ENCODE assay signal across 8 cellular contexts in the genomic region with DNA sequence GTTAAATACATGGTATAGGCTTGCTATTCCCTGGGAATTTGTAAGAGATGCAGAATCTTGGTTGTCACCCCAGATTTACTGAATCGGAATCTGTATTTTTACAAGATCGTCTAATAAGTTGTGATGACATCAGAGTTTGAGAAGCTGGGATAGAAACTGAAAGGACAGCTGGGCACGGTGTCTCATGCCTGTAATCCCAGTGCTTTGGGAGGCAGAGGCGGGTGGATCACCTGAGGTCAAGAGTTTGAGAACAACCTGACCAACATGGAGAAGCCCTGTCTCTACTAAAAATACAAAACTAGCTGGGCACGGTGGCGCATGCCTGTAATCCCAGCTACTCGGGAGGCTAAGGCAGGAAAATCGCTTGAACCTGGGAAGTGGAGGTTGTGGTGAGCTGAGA. TPM values are rescaled to one million over a fixed set of nuclear protein-coding genes. Genes with fewer than 3 reads are reported as not detected.
DNase-seq lines count a peak whose midpoint lies in the region; ATAC-seq and TF ChIP-seq lines count a peak whose summit lies in the region.
"Not testable (repeated sequence)": the region's sequence is repeated elsewhere in the genome, so short reads cannot be mapped to it uniquely, and the experiment has no call there.

No MANE protein-coding gene starts in this region.

- peak overlapping the region; percentile 57 for H3K27ac ChIP-seq in GM23338 (ENCODE audit: low read depth)
- peak overlapping the region; percentile 53; the same call in 1 of the 2 replicates for H3K27ac ChIP-seq in Karpas-422 (ENCODE audit: low read length)
- H3K27ac ChIP-seq in WERI-Rb-1, result not testable (repeated sequence)
- H3K27ac ChIP-seq in esophagus muscularis mucosa (replicated peaks in 1 of 4), result peak overlapping the region in 3 of 4 donors; percentile 13 to 59 (median 33)
- H3K27ac ChIP-seq in right lobe of liver, result peak overlapping the region; percentile 40 to 80 (median 50)
- peak overlapping the region; percentile 1 for H3K27ac ChIP-seq in osteoblast (ENCODE audit: low read depth, low read length)
- H3K27ac ChIP-seq in thoracic aorta, result peak overlapping the region; percentile 16 to 62

- peaks cover 16% of the 10 kb centered on the region; the same call in 2 of the 3 replicates for H3K4me1 Mint-ChIP-seq in GM23338

- TF ChIP-seq EP300 in esophagus muscularis mucosa (IDR thresholded peaks at IDR 0.05), result not testable (repeated sequence)

- WGBS in esophagus muscularis mucosa, result 83% methylated on average over 8 of the region's 8 CpGs
- WGBS in right lobe of liver (ENCODE audit: insufficient coverage, low coverage, low lambda C conversion rate, missing lambda C conversion rate), result 29% methylated on average over 4 of the region's 8 CpGs

- not testable (repeated sequence) for H3K9ac ChIP-seq in Karpas-422 (ENCODE audit: low read length)

- intact Hi-C loops in esophagus muscularis mucosa (cut with DNase I); right lobe of liver (cut with DNase I): not testable (repeated sequence)

- not testable (repeated sequence) for H3K36me3 ChIP-seq in GM23338 (ENCODE audit: insufficient read depth); Karpas-422 (ENCODE audit: insufficient read depth, low read length); WERI-Rb-1; esophagus muscularis mucosa; right lobe of liver; thoracic aorta
- peaks cover 13% of the 10 kb centered on the region for H3K36me3 ChIP-seq in osteoblast (ENCODE audit: insufficient read depth, low read length)

- H2AFZ ChIP-seq in GM23338; Karpas-422 (ENCODE audit: low read length); osteoblast (ENCODE audit: low read length): not testable (repeated sequence)

- DNase-seq in GM23338 (ENCODE audit: low spot score); Karpas-422; esophagus muscularis mucosa (ENCODE audit: extremely low spot score); left lobe of liver (ENCODE audit: low spot score); osteoblast (ENCODE audit: insufficient read length, low spot score, missing footprints); thoracic aorta (ENCODE audit: low spot score): not testable (repeated sequence)
- DNase-seq in WERI-Rb-1 (peak; percentile 65), right lobe of liver (peak in 2 of 3 donors; percentile 39 to 57)

- not testable (repeated sequence) for H3K4me3 Mint-ChIP-seq in GM23338

- H3K27me3 ChIP-seq in GM23338 (ENCODE audit: insufficient read depth); Karpas-422 (ENCODE audit: low read length); WERI-Rb-1 (ENCODE audit: insufficient read depth, low read depth, severe bottlenecking); esophagus muscularis mucosa; right lobe of liver; osteoblast (ENCODE audit: insufficient read depth, low read length); thoracic aorta (replicated peaks; ENCODE audit: insufficient read depth): not testable (repeated sequence)

- not testable (repeated sequence) for H3K9me2 ChIP-seq in GM23338 (ENCODE audit: insufficient read depth); Karpas-422 (replicated peaks; ENCODE audit: insufficient read depth, low read length)

- H3K36me3 Mint-ChIP-seq in GM23338 (ENCODE audit: low read depth), result peaks cover 13% of the 10 kb centered on the region; the same call in 2 of the 3 replicates

- not testable (repeated sequence) for H3K9me3 Mint-ChIP-seq in GM23338

- H4K20me1 ChIP-seq in GM23338 (replicated peaks; ENCODE audit: insufficient read depth) (peaks cover 59% of the 10 kb centered on the region), osteoblast (ENCODE audit: insufficient read depth, low read length) (peaks cover 84% of the 10 kb centered on the region)
- H4K20me1 ChIP-seq in Karpas-422 (ENCODE audit: insufficient read depth, low read depth, low read length), result not testable (repeated sequence)

- H3K4me2 ChIP-seq in GM23338; Karpas-422 (ENCODE audit: low read depth, low read length, poor library complexity, severe bottlenecking); osteoblast (ENCODE audit: insufficient read depth, low read length): not testable (repeated sequence)

- H3K4me3 ChIP-seq in GM23338; Karpas-422 (ENCODE audit: low read length); WERI-Rb-1 (ENCODE audit: low read depth, low read length); esophagus muscularis mucosa; osteoblast (ENCODE audit: insufficient read depth, low read length); thoracic aorta: not testable (repeated sequence)
- peak overlapping the region in 1 of 3 donors; percentile 19 for H3K4me3 ChIP-seq in right lobe of liver

- H3K9me3 ChIP-seq in Karpas-422 (ENCODE audit: low read length); WERI-Rb-1 (ENCODE audit: severe bottlenecking); esophagus muscularis mucosa; right lobe of liver; osteoblast (ENCODE audit: low read depth, low read length); thoracic aorta: not testable (repeated sequence)

- H3K4me1 ChIP-seq in GM23338 (ENCODE audit: insufficient read depth), result not testable (repeated sequence)
- H3K4me1 ChIP-seq in Karpas-422 (ENCODE audit: low read length), result peaks cover 49% of the 10 kb centered on the region
- H3K4me1 ChIP-seq in esophagus muscularis mucosa, result peaks cover 28 to 90% (median 87%) of the 10 kb centered on the region in 4 donors
- H3K4me1 ChIP-seq in right lobe of liver, result peaks cover 0 to 65% (median 16%) of the 10 kb centered on the region in 4 donors
- H3K4me1 ChIP-seq in osteoblast (ENCODE audit: insufficient read depth, low read length), result peaks cover 37% of the 10 kb centered on the region
- H3K4me1 ChIP-seq in thoracic aorta (ENCODE audit: control insufficient read depth in 1 of 2, low read depth in 2 of 2), result peaks cover 42 to 75% of the 10 kb centered on the region in 2 donors

- not testable (repeated sequence) for H3K27me3 Mint-ChIP-seq in GM23338 (ENCODE audit: insufficient read depth, low read depth, poor library complexity)

- not testable (repeated sequence) for H3F3A ChIP-seq in GM23338 (replicated peaks; ENCODE audit: low read depth)

- not testable (repeated sequence) for TF ChIP-seq POLR2A in esophagus muscularis mucosa (IDR thresholded peaks at IDR 0.05; ENCODE audit: low read depth); right lobe of liver (IDR thresholded peaks at IDR 0.05)

- not testable (repeated sequence) for ATAC-seq in GM23338; thoracic aorta (ENCODE audit: insufficient number of reproducible peaks, low FRiP score, low read depth)
- ATAC-seq in left lobe of liver (peak; percentile 58), right lobe of liver (peak; percentile 46 to 63 (median 56))

- H3K79me2 ChIP-seq in GM23338 (replicated peaks; ENCODE audit: insufficient read depth), result peaks cover 100% of the 10 kb centered on the region
- H3K79me2 ChIP-seq in Karpas-422 (ENCODE audit: low read length), result peaks cover 96% of the 10 kb centered on the region
- peaks cover 99% of the 10 kb centered on the region for H3K79me2 ChIP-seq in osteoblast (ENCODE audit: insufficient read depth, low read length)

- TF ChIP-seq CTCF in GM23338 (conservative IDR thresholded peaks at IDR 0.05; ENCODE audit: low read depth in 2 of 2); WERI-Rb-1 (IDR thresholded peaks at IDR 0.05; ENCODE audit: low read depth, low read length); esophagus muscularis mucosa (IDR thresholded peaks at IDR 0.05); right lobe of liver (IDR thresholded peaks at IDR 0.05); osteoblast (IDR thresholded peaks at IDR 0.05; ENCODE audit: extremely low read depth, low read depth, low read length); thoracic aorta (IDR thresholded peaks at IDR 0.05): not testable (repeated sequence)

- H3K27ac Mint-ChIP-seq in GM23338, result not testable (repeated sequence)

RNA-seq across cellular contexts. Expression of a gene that starts 35.4 kb away (rescaled TPM):
- 308 and 319 TPM in 2 replicates for total RNA-seq in GM23338 (2014; rRNA removed; shearing (Covaris generic))
- 84.0 and 92.5 TPM in 2 replicates for polyA plus RNA-seq in GM23338 (2016; fragmentation: Nextera tagmentation; extraction: Ambion mirVana)
- 49.1 and 87.4 TPM in 2 replicates for total RNA-seq in Karpas-422 (2014; rRNA removed; shearing (Covaris generic); ENCODE audit: low replicate concordance)
- total RNA-seq in esophagus muscularis mucosa (100 to 1,000 TPM; 375 to 606 (median 595) TPM), left lobe of liver (54.4 TPM), right lobe of liver (10 to 100 TPM; 35.0 to 63.6 (median 44.3) TPM), osteoblast (697 and 711 TPM in 2 replicates), thoracic aorta (100 to 1,000 TPM; 740 to 777 TPM)
